8 cellular contexts compared by ENCODE assay signal in the genomic region with DNA sequence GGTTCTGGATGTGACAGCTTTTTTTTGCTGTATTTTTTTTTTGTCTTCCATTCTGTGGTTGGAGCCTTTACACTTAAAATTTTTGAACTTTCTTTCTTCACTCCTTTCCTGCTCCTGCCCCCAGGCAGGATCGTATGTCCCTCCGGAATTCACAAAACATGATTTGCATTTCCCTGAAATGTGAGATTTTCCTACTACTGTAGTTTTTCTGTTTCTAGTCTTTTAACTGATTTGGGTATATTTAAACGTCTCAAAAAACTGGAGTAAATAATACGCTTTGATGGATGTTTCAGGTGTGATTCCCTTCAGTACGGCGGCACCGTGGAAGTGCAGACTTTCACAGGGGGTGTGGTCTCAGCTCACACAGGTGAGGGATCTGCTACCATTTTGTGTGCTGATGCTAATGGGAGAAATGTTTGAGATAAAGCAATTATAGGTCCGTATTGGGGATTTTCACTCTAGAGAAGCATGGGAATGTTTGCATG. TPM values are rescaled to one million over a fixed set of nuclear protein-coding genes. Genes with fewer than 3 reads are reported as not detected.
A peak's percentile ranks its signal among the peaks of the same experiment; 100 is the strongest.
DNase-seq lines count a peak whose midpoint lies in the region; ATAC-seq and TF ChIP-seq lines count a peak whose summit lies in the region.

No MANE protein-coding gene starts in this region.

- H3K9me3 ChIP-seq in hepatocyte (ENCODE audit: low read depth): no peaks in the 10 kb centered on the region
- no peaks in the 10 kb centered on the region for H3K9me3 ChIP-seq in smooth muscle cell (replicated peaks; ENCODE audit: low read depth)

- H3K9me3 Mint-ChIP-seq in activated CD8-positive, alpha-beta T cell treated with anti-CD3 and anti-CD28 coated beads for 36 hours: no peaks in the 10 kb centered on the region

- H3K36me3 ChIP-seq in hepatocyte (replicated peaks; ENCODE audit: insufficient read depth, low read depth): no peaks in the 10 kb centered on the region
- peaks cover 7% of the 10 kb centered on the region for H3K36me3 ChIP-seq in smooth muscle cell (ENCODE audit: low read depth)

- H2AFZ ChIP-seq in hepatocyte: no peak overlapping the region
- H2AFZ ChIP-seq in smooth muscle cell (ENCODE audit: low read depth): no peak overlapping the region

- no peak for ATAC-seq in activated CD8-positive, alpha-beta T cell treated with anti-CD3 and anti-CD28 coated beads for 36 hours
- no peak for ATAC-seq in GM18519 (IDR thresholded peaks at IDR 0.05; ENCODE audit: low FRiP score, unreplicated experiment)

- H3K9ac ChIP-seq in smooth muscle cell (ENCODE audit: low read depth): peak overlapping the region; percentile 99

- POLR2A ChIA-PET in HEK293T (lab: Yijun Ruan, JAX): interaction anchor here (0.8 to 1.8 kb wide), 5 partner anchors 9 to 88 kb away, joined by 3 to 8 read pairs (median 5); partner anchors contain the start of genes PHKG2 and ZNF629
- POLR2A ChIA-PET in activated CD8-positive, alpha-beta T cell treated with anti-CD3 and anti-CD28 coated beads for 36 hours (lab: Charles Lee): interaction anchor here (0.7 to 3.6 kb wide), 12 partner anchors 11 to 61 kb away, joined by 3 to 36 read pairs (median 4); partner anchors contain the start of genes FBRS and PRR14

- intact Hi-C loops in activated CD8-positive, alpha-beta T cell treated with anti-CD3 and anti-CD28 coated beads for 36 hours (cut with micrococcal nuclease): loop anchor here (10.0 kb wide), 1 partner anchor 225 kb away; the partner anchor contains the start of gene FBXL19

- no peak for TF ChIP-seq CTCF in activated CD8-positive, alpha-beta T cell treated with anti-CD3 and anti-CD28 coated beads for 36 hours (IDR thresholded peaks at IDR 0.05)
- TF ChIP-seq CTCF in hepatocyte (IDR thresholded peaks at IDR 0.05; ENCODE audit: poor library complexity) (no peak), smooth muscle cell (IDR thresholded peaks at IDR 0.05; ENCODE audit: borderline replicate concordance, insufficient read depth, poor library complexity, severe bottlenecking) (no peak)

- peaks cover 30% of the 10 kb centered on the region for H3K4me1 Mint-ChIP-seq in activated CD8-positive, alpha-beta T cell treated with anti-CD3 and anti-CD28 coated beads for 36 hours (ENCODE audit: low read depth)

- peak overlapping the region; percentile 91 for H3K4me3 Mint-ChIP-seq in activated CD8-positive, alpha-beta T cell treated with anti-CD3 and anti-CD28 coated beads for 36 hours

- H4K20me1 ChIP-seq in hepatocyte (ENCODE audit: insufficient read depth, poor library complexity, severe bottlenecking) (peaks cover 37% of the 10 kb centered on the region), smooth muscle cell (ENCODE audit: low read depth) (peaks cover 30% of the 10 kb centered on the region)

- H3K9me2 ChIP-seq in hepatocyte (replicated peaks; ENCODE audit: insufficient read depth): no peaks in the 10 kb centered on the region

- peak overlapping the region; percentile 93 for H3K27ac Mint-ChIP-seq in activated CD8-positive, alpha-beta T cell treated with anti-CD3 and anti-CD28 coated beads for 36 hours

- H3K36me3 Mint-ChIP-seq in activated CD8-positive, alpha-beta T cell treated with anti-CD3 and anti-CD28 coated beads for 36 hours (ENCODE audit: low read depth): peaks cover 37% of the 10 kb centered on the region

- H3K4me3 ChIP-seq in hepatocyte (peak overlapping the region; percentile 79), smooth muscle cell (peak overlapping the region; percentile 74)

- H3K79me2 ChIP-seq in hepatocyte (peaks cover 53% of the 10 kb centered on the region), smooth muscle cell (ENCODE audit: low read depth) (peaks cover 35% of the 10 kb centered on the region)

- H3K27me3 ChIP-seq in hepatocyte (no peaks in the 10 kb centered on the region), smooth muscle cell (ENCODE audit: low read depth) (no peaks in the 10 kb centered on the region)

- peaks cover 15% of the 10 kb centered on the region for H3F3A ChIP-seq in smooth muscle cell (ENCODE audit: low read depth)

- H3K4me1 ChIP-seq in hepatocyte (ENCODE audit: insufficient read depth) (peaks cover 22% of the 10 kb centered on the region), smooth muscle cell (ENCODE audit: low read depth) (peaks cover 19% of the 10 kb centered on the region)

- CTCF ChIA-PET in HEK293T (lab: Yijun Ruan, JAX): no interaction called here
- CTCF ChIA-PET in activated CD8-positive, alpha-beta T cell treated with anti-CD3 and anti-CD28 coated beads for 36 hours (lab: Charles Lee): no interaction called here

- 41% methylated on average over 8 of the region's 8 CpGs for WGBS in hepatocyte (ENCODE audit: low lambda C conversion rate, missing lambda C conversion rate)
- WGBS in smooth muscle cell (ENCODE audit: low lambda C conversion rate): 41% methylated on average over 8 of the region's 8 CpGs

- DNase-seq in HEK293T (ENCODE audit: extremely low spot score): peak; percentile 16
- DNase-seq in activated CD8-positive, alpha-beta T cell treated with anti-CD3 and anti-CD28 coated beads for 36 hours: no peak
- no peak for DNase-seq in hepatocyte (ENCODE audit: low spot score)
- no peak for DNase-seq in smooth muscle cell (lab: John Stamatoyannopoulos, UW; ENCODE audit: unreplicated experiment)
- DNase-seq in NCI-H2107 (lab: John Stamatoyannopoulos, UW): no peak
- no peak for DNase-seq in epidermal melanocyte (ENCODE audit: insufficient read length, low spot score)
- DNase-seq in SK-N-DZ (ENCODE audit: low spot score): no peak

- H3K4me2 ChIP-seq in hepatocyte: peak overlapping the region; percentile 95
- H3K4me2 ChIP-seq in smooth muscle cell: peak overlapping the region; percentile 91

- peak overlapping the region; percentile 99 for H3K27ac ChIP-seq in hepatocyte
- H3K27ac ChIP-seq in smooth muscle cell (ENCODE audit: low read depth): peak overlapping the region; percentile 100

- H3K27me3 Mint-ChIP-seq in activated CD8-positive, alpha-beta T cell treated with anti-CD3 and anti-CD28 coated beads for 36 hours: no peaks in the 10 kb centered on the region

TF ChIP-seq in HEK293T, 16 proteins besides CTCF, POLR2A, EP300 and RAD21:
- TF ChIP-seq L3MBTL2 (conservative IDR thresholded peaks at IDR 0.05): peak; percentile 1; the same call in 1 of the 2 replicates
- 0 out of 2 replicates have a peak, but pooled peaks have one; percentile 4 for TF ChIP-seq CTBP1 (IDR thresholded peaks at IDR 0.05; ENCODE audit: borderline replicate concordance)
- no peak for TF ChIP-seq ZNF384 (IDR thresholded peaks at IDR 0.05)
- no peak for TF ChIP-seq FOXK2 (IDR thresholded peaks at IDR 0.05)
- no peak for TF ChIP-seq NFRKB (IDR thresholded peaks at IDR 0.05)
- peak; percentile 12; the same call in 1 of the 2 replicates for TF ChIP-seq ELF4 (IDR thresholded peaks at IDR 0.05)
TF ChIP-seq in HEK293T: peak in this region for 3.

RNA-seq across cellular contexts. Expression of gene SRCAP, which starts 0.7 kb away (rescaled TPM):
- 10 to 100 TPM; 57.2 to 64.7 TPM for total RNA-seq in activated CD8-positive, alpha-beta T cell treated with anti-CD3 and anti-CD28 coated beads for 36 hours
- total RNA-seq in hepatocyte: 9.6 and 15.3 TPM in 2 replicates
- polyA plus RNA-seq in hepatocyte: 29.3 and 33.6 TPM in 2 replicates
- 9.0 and 16.2 TPM in 2 replicates for total RNA-seq in smooth muscle cell
- polyA plus RNA-seq in smooth muscle cell: 14.5 and 24.9 TPM in 2 replicates
- polyA plus RNA-seq in SK-N-DZ (2014; cell fraction: cytosol; rRNA removed): 1.5 and 2.9 TPM in 2 replicates
- 3.0 and 9.9 TPM in 2 replicates for polyA plus RNA-seq in SK-N-DZ (2014; cell fraction: nucleus; rRNA removed)

RNA-seq across cellular contexts. Expression of gene FBRS, which starts 41.4 kb away (rescaled TPM):
- total RNA-seq in activated CD8-positive, alpha-beta T cell treated with anti-CD3 and anti-CD28 coated beads for 36 hours: 10 to 100 TPM; 80.3 to 85.8 TPM
- 18.5 and 22.9 TPM in 2 replicates for total RNA-seq in hepatocyte
- 22.1 and 25.5 TPM in 2 replicates for polyA plus RNA-seq in hepatocyte
- total RNA-seq in smooth muscle cell: 18.3 and 22.3 TPM in 2 replicates
- 21.9 and 25.0 TPM in 2 replicates for polyA plus RNA-seq in smooth muscle cell
- polyA plus RNA-seq in SK-N-DZ (2014; cell fraction: cytosol; rRNA removed): 21.6 and 21.9 TPM in 2 replicates
- polyA plus RNA-seq in SK-N-DZ (2014; cell fraction: nucleus; rRNA removed): 38.3 and 53.2 TPM in 2 replicates

RNA-seq across cellular contexts. Expression of gene PHKG2, which starts 48.6 kb away (rescaled TPM):
- 10 to 100 TPM; 27.8 to 30.3 TPM for total RNA-seq in activated CD8-positive, alpha-beta T cell treated with anti-CD3 and anti-CD28 coated beads for 36 hours
- total RNA-seq in hepatocyte (27.5 and 28.0 TPM in 2 replicates), smooth muscle cell (24.9 and 35.9 TPM in 2 replicates)
- polyA plus RNA-seq in hepatocyte (39.5 and 45.6 TPM in 2 replicates), smooth muscle cell (39.1 and 40.1 TPM in 2 replicates)
- 23.3 and 28.6 TPM in 2 replicates for polyA plus RNA-seq in SK-N-DZ (2014; cell fraction: cytosol; rRNA removed)
- 71.3 and 96.4 TPM in 2 replicates for polyA plus RNA-seq in SK-N-DZ (2014; cell fraction: nucleus; rRNA removed)

RNA-seq across cellular contexts. Expression of gene PRR14, which starts 48.9 kb away (rescaled TPM):
- total RNA-seq in activated CD8-positive, alpha-beta T cell treated with anti-CD3 and anti-CD28 coated beads for 36 hours: 10 to 100 TPM; 74.0 to 76.6 TPM
- total RNA-seq in hepatocyte (6.6 and 8.1 TPM in 2 replicates), smooth muscle cell (7.4 and 22.0 TPM in 2 replicates)
- polyA plus RNA-seq in hepatocyte (18.7 and 20.0 TPM in 2 replicates), smooth muscle cell (16.7 and 26.1 TPM in 2 replicates)
- 11.3 and 11.7 TPM in 2 replicates for polyA plus RNA-seq in SK-N-DZ (2014; cell fraction: cytosol; rRNA removed)
- 57.9 and 107 TPM in 2 replicates for polyA plus RNA-seq in SK-N-DZ (2014; cell fraction: nucleus; rRNA removed)
